ENCODE assay signal across 26 cellular contexts in the genomic region with DNA sequence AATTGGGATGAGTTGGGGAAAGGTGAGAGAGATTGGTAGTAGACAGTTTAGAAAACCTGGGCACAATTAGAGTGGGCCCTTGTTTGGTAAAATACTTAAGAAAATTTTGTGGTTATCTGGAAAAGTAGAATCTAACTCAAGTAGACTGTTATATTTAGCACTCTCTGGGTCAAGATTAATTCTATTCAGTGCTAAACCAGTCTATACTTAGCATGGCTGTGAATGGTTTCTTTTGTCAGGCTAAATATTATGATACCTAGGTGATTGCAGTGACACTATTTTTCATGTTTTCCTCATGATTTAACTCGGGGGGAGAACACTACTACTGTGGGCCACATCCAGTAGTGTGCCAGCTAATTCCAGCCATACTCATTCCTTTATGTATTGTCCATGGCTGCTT.
"Had no signal": no experiment of that assay in that cellular context is flagged by ENCODE, and none has a peak within 500 bp of the region (broad histone marks: within the 10 kb centered on the region; RNA-seq: fewer than 3 reads in every experiment).

No MANE protein-coding gene starts in this region.

- H3K4me3 ChIP-seq: dorsolateral prefrontal cortex, esophagus squamous epithelium, gastroesophageal sphincter, neural progenitor cell had no signal

- H3K27ac ChIP-seq: esophagus squamous epithelium, gastroesophageal sphincter, neural progenitor cell, VCaP had no signal

- H3K4me1 ChIP-seq: esophagus squamous epithelium, neural progenitor cell had no signal

- H3K4me2 ChIP-seq: neural progenitor cell had no signal

- H3K4me1 Mint-ChIP-seq: neural progenitor cell had no signal

- H3K36me3 ChIP-seq: esophagus squamous epithelium, gastroesophageal sphincter, neural progenitor cell had no signal

- H3K27me3 ChIP-seq: dorsolateral prefrontal cortex, esophagus squamous epithelium, gastroesophageal sphincter, neural progenitor cell had no signal

- H3K27ac Mint-ChIP-seq: activated CD4-positive, alpha-beta memory T cell treated with anti-CD3 and anti-CD28 coated beads, Interleukin-2, amount 10 ng/mL, durations not matched to agents 7 days and 5 days; activated CD4-positive, alpha-beta T cell treated with anti-CD3 and anti-CD28 coated beads, Interleukin-2, amount 10 ng/mL, durations not matched to agents 24 days and 14 days; activated CD8-positive, alpha-beta memory T cell treated with anti-CD3 and anti-CD28 coated beads, Interleukin-2, amount 10 ng/mL, durations not matched to agents 7 days and 5 days; activated naive CD4-positive, alpha-beta T cell treated with anti-CD3 and anti-CD28 coated beads, Interleukin-2, amount 10 ng/mL, durations not matched to agents 7 days and 5 days; mesothelial cell of epicardium; naive thymus-derived CD8-positive, alpha-beta T cell; neural progenitor cell; progenitor cell of endocrine pancreas; stimulated activated naive B cell treated with anti-CD40 and anti-IgM and Interleukin-4, amounts not matched to agents 10 μg/mL and 1 μg/mL and 100 μg/mL, for 72 hours; T-helper 2 cell treated with Interferon-gamma antibody and Interleukin-4, amounts not matched to agents 5 μg/mL and 100 μg/mL, for 36 hours had no signal

- H2AFZ ChIP-seq: neural progenitor cell had no signal

- H3K27me3 Mint-ChIP-seq: activated CD4-positive, alpha-beta memory T cell treated with anti-CD3 and anti-CD28 coated beads, Interleukin-2, amount 10 ng/mL, durations not matched to agents 7 days and 5 days; activated CD4-positive, alpha-beta T cell treated with anti-CD3 and anti-CD28 coated beads, Interleukin-2, amount 10 ng/mL, durations not matched to agents 24 days and 14 days; activated CD8-positive, alpha-beta memory T cell treated with anti-CD3 and anti-CD28 coated beads, Interleukin-2, amount 10 ng/mL, durations not matched to agents 7 days and 5 days; activated naive CD4-positive, alpha-beta T cell treated with anti-CD3 and anti-CD28 coated beads, Interleukin-2, amount 10 ng/mL, durations not matched to agents 7 days and 5 days; brain; naive thymus-derived CD8-positive, alpha-beta T cell; progenitor cell of endocrine pancreas; stimulated activated naive B cell treated with anti-CD40 and anti-IgM and Interleukin-4, amounts not matched to agents 10 μg/mL and 1 μg/mL and 100 μg/mL, for 72 hours had no signal

- H3K36me3 Mint-ChIP-seq: activated naive CD4-positive, alpha-beta T cell treated with anti-CD3 and anti-CD28 coated beads, Interleukin-2, amount 10 ng/mL, durations not matched to agents 7 days and 5 days; neural progenitor cell had no signal

- H3K9ac ChIP-seq: neural progenitor cell had no signal

- H3K9me3 ChIP-seq: esophagus squamous epithelium, gastroesophageal sphincter had no signal

- H3K9me3 Mint-ChIP-seq: activated CD4-positive, alpha-beta memory T cell treated with anti-CD3 and anti-CD28 coated beads, Interleukin-2, amount 10 ng/mL, durations not matched to agents 7 days and 5 days; activated CD4-positive, alpha-beta T cell treated with anti-CD3 and anti-CD28 coated beads, Interleukin-2, amount 10 ng/mL, durations not matched to agents 24 days and 14 days; activated naive CD4-positive, alpha-beta T cell treated with anti-CD3 and anti-CD28 coated beads, Interleukin-2, amount 10 ng/mL, durations not matched to agents 7 days and 5 days; brain; mesothelial cell of epicardium; naive thymus-derived CD8-positive, alpha-beta T cell; neural progenitor cell; stimulated activated naive B cell treated with anti-CD40 and anti-IgM and Interleukin-4, amounts not matched to agents 10 μg/mL and 1 μg/mL and 100 μg/mL, for 72 hours; T-helper 2 cell treated with Interferon-gamma antibody and Interleukin-4, amounts not matched to agents 5 μg/mL and 100 μg/mL, for 36 hours had no signal

- DNase-seq: activated CD4-positive, alpha-beta memory T cell treated with anti-CD3 and anti-CD28 coated beads, Interleukin-2, amount 10 ng/mL, durations not matched to agents 7 days and 5 days; activated CD4-positive, alpha-beta T cell treated with anti-CD3 and anti-CD28 coated beads, Interleukin-2, amount 10 ng/mL, durations not matched to agents 24 days and 14 days; activated CD8-positive, alpha-beta memory T cell treated with anti-CD3 and anti-CD28 coated beads, Interleukin-2, amount 10 ng/mL, durations not matched to agents 7 days and 5 days; activated effector memory CD4-positive, alpha-beta T cell treated with anti-CD3 and anti-CD28 coated beads, Interleukin-2, amount 50 U/mL, for 16 hours; activated naive CD4-positive, alpha-beta T cell treated with anti-CD3 and anti-CD28 coated beads, Interleukin-2, amount 10 ng/mL, durations not matched to agents 7 days and 5 days; activated T-cell treated with anti-CD3 and anti-CD28 coated beads for 4 hours; amygdala; caudate nucleus; dorsolateral prefrontal cortex; esophagus squamous epithelium; head of caudate nucleus; islet precursor cell; left colon; naive thymus-derived CD8-positive, alpha-beta T cell; retina; stimulated activated CD4-positive, alpha-beta T cell treated with anti-CD3 and anti-CD28 coated beads, Interleukin-2, amount 100 ng/mL, for 48 hours; stimulated activated CD8-positive, alpha-beta memory T cell treated with anti-CD3 and anti-CD28 coated beads, Interleukin-4, amount 100 ng/mL, for 48 hours; stimulated activated naive B cell treated with anti-CD40 and anti-IgM and Interleukin-4, amounts not matched to agents 10 μg/mL and 1 μg/mL and 100 μg/mL, for 72 hours had no signal

- ATAC-seq: activated CD4-positive, CD25-positive, alpha-beta regulatory T cell treated with anti-CD3 and anti-CD28 coated beads, Interleukin-2, amount 50 U/mL, for 24 hours; activated CD8-positive, alpha-beta memory T cell treated with anti-CD3 and anti-CD28 coated beads, Interleukin-2, amount 10 ng/mL, durations not matched to agents 7 days and 5 days; gastroesophageal sphincter; naive thymus-derived CD8-positive, alpha-beta T cell; stimulated activated naive B cell treated with anti-CD40 and anti-IgM and Interleukin-4, amounts not matched to agents 10 μg/mL and 1 μg/mL and 100 μg/mL, for 72 hours had no signal

- H3K4me3 Mint-ChIP-seq: activated CD4-positive, alpha-beta memory T cell treated with anti-CD3 and anti-CD28 coated beads, Interleukin-2, amount 10 ng/mL, durations not matched to agents 7 days and 5 days; activated CD4-positive, alpha-beta T cell treated with anti-CD3 and anti-CD28 coated beads, Interleukin-2, amount 10 ng/mL, durations not matched to agents 24 days and 14 days; activated CD8-positive, alpha-beta memory T cell treated with anti-CD3 and anti-CD28 coated beads, Interleukin-2, amount 10 ng/mL, durations not matched to agents 7 days and 5 days; activated naive CD4-positive, alpha-beta T cell treated with anti-CD3 and anti-CD28 coated beads, Interleukin-2, amount 10 ng/mL, durations not matched to agents 7 days and 5 days; brain; mesothelial cell of epicardium; naive thymus-derived CD8-positive, alpha-beta T cell; neural progenitor cell; stimulated activated naive B cell treated with anti-CD40 and anti-IgM and Interleukin-4, amounts not matched to agents 10 μg/mL and 1 μg/mL and 100 μg/mL, for 72 hours; T-helper 2 cell treated with Interferon-gamma antibody and Interleukin-4, amounts not matched to agents 5 μg/mL and 100 μg/mL, for 36 hours had no signal
